17 cellular contexts compared by ENCODE assay signal in the genomic region with DNA sequence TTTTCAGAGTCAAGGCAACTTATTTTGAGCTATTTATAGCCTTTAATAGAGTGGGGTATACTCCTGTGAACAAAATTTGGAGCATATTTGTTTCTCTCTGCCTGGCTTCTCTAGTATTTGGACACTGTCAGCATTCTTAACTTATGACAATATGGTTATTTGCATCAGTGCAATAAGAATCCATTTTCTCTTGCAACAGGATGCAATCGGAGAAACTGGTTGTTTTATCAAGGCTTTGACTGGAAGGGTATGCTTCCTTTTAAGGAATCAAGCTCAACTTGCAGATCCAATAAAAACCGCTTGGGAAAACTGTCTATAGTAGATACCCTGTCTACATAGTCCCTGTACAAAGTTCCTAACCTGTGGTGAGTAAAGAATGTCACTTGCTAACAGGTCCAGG.
A peak's percentile ranks its signal among the peaks of the same experiment; 100 is the strongest.
DNase-seq lines count a peak whose midpoint lies in the region; TF ChIP-seq lines count a peak whose summit lies in the region.
"Had no signal": no experiment of that assay in that cellular context is flagged by ENCODE, and none has a peak within 500 bp of the region (broad histone marks: within the 10 kb centered on the region; RNA-seq: fewer than 3 reads in every experiment).

No MANE protein-coding gene starts in this region.

- H3K36me3 ChIP-seq in BJ (ENCODE audit: control insufficient read depth, insufficient read depth, low read length), result no peaks in the 10 kb centered on the region
- H3K36me3 ChIP-seq: uterus had no signal

- H2AFZ ChIP-seq in H9 (ENCODE audit: low read length), result no peak overlapping the region

- no peak overlapping the region for H2BK15ac ChIP-seq in H9 (ENCODE audit: low read depth, low read length)

- no peak overlapping the region for H3K14ac ChIP-seq in H9 (ENCODE audit: insufficient read depth, low read length)

- H3K9me3 Mint-ChIP-seq in H9, result peaks cover 14 to 26% of the 10 kb centered on the region in 2 experiments
- H3K9me3 Mint-ChIP-seq: memory B cell had no signal

- H3K27me3 ChIP-seq in BJ (ENCODE audit: control insufficient read depth, insufficient read depth, low read length) (no peaks in the 10 kb centered on the region), H9 (ENCODE audit: insufficient read depth, low read length) (no peaks in the 10 kb centered on the region)
- H3K27me3 ChIP-seq: uterus had no signal

- no peak overlapping the region for H4K91ac ChIP-seq in H9 (ENCODE audit: insufficient read length, low read depth, low read length)

- H3K4me3 ChIP-seq in BJ (ENCODE audit: low read depth, low read length), result no peak overlapping the region
- H3K4me3 ChIP-seq: uterus had no signal

- no peaks in the 10 kb centered on the region; the same call in 1 of the 2 replicates for H3K79me2 ChIP-seq in H9 (ENCODE audit: insufficient read depth, low read length)

- H4K20me1 ChIP-seq in H9 (ENCODE audit: control insufficient read depth, insufficient read depth, insufficient read length), result no peaks in the 10 kb centered on the region

- no CpG with 5 or more reads among the region's 2 CpGs for WGBS in H9 (ENCODE audit: extremely low coverage, insufficient read length, low lambda C conversion rate)

- no peak overlapping the region for H2BK5ac ChIP-seq in H9 (ENCODE audit: insufficient read length, low read length)

- no peaks in the 10 kb centered on the region for H3K79me1 ChIP-seq in H9 (ENCODE audit: insufficient read depth, low read depth, low read length, poor library complexity, severe bottlenecking)

- no peak overlapping the region for H3K4me3 Mint-ChIP-seq in H9
- H3K4me3 Mint-ChIP-seq: memory B cell had no signal

- DNase-seq in BJ (ENCODE audit: low read depth) (peak; percentile 78), RPMI7951 (ENCODE audit: low read depth) (peak; percentile 19), dedifferentiated amniotic fluid mesenchymal stem cell (ENCODE audit: extremely low spot score) (peak; percentile 98), non-pigmented ciliary epithelial cell (ENCODE audit: low read depth) (peak; percentile 46), H9 (no peak), NCI-H345 (lab: John Stamatoyannopoulos, UW) (no peak), C1 segment of cervical spinal cord (lab: John Stamatoyannopoulos, UW) (no peak)
- DNase-seq in activated CD4-positive, alpha-beta T cell treated with anti-CD3 and anti-CD28 coated beads for 1 hour, result no peak
- DNase-seq: AML-193, kidney, NCI-H1048, NCI-H82, RPMI8226, T-helper 1 cell, uterus had no signal

- no peak overlapping the region for H3K27ac ChIP-seq in H9 (ENCODE audit: insufficient read length, low read depth, low read length)

- no peaks in the 10 kb centered on the region; the same call in none of the 2 replicates for H3K27me3 Mint-ChIP-seq in H9 (ENCODE audit: low read depth)
- H3K27me3 Mint-ChIP-seq: memory B cell had no signal

- no peak overlapping the region for H3K23ac ChIP-seq in H9 (ENCODE audit: insufficient read length, low read depth, low read length)

- no peak overlapping the region for H2BK20ac ChIP-seq in H9 (ENCODE audit: low read depth, low read length, poor library complexity, severe bottlenecking)

- TF ChIP-seq CTCF in BJ (IDR thresholded peaks at IDR 0.05; ENCODE audit: insufficient read depth, low read depth, low read length) (no peak), H9 (conservative IDR thresholded peaks at IDR 0.05) (no peak)

- H3K27ac Mint-ChIP-seq in H9, result no peak overlapping the region
- H3K27ac Mint-ChIP-seq: activated T-helper 2 cell treated with anti-CD3 and anti-CD28 coated beads, Interferon-gamma antibody, Interleukin-2, Interleukin-4, amounts not matched to agents 10 μg/mL and 5 μg/mL and 100 μg/mL, durations not matched to agents 14 hours and 24 hours and 36 hours; memory B cell had no signal

- no peak overlapping the region for H3K56ac ChIP-seq in H9 (ENCODE audit: insufficient read length, low read depth, low read length)

- H3K18ac ChIP-seq in H9 (ENCODE audit: insufficient read length, low read depth, low read length), result no peak overlapping the region

- CTCF ChIA-PET in BJ (lab: Yijun Ruan, JAX), result interaction anchor here (0.7 to 3.1 kb wide), 6 partner anchors 11 to 359 kb away, joined by 3 to 16 read pairs (median 4); no protein-coding TSS in a partner anchor

- H3K36me3 Mint-ChIP-seq in H9 (ENCODE audit: insufficient read depth in 1 of 3, low read depth in 3 of 3), result peaks cover 12 to 45% (median 31%) of the 10 kb centered on the region in 3 experiments

- no peak overlapping the region for H3K4ac ChIP-seq in H9 (ENCODE audit: low read depth, low read length)

- no peaks in the 10 kb centered on the region for H3K23me2 ChIP-seq in H9 (ENCODE audit: insufficient read length, low read depth, low read length, poor library complexity, severe bottlenecking)

- no peak overlapping the region for H2BK12ac ChIP-seq in H9 (ENCODE audit: insufficient read length, low read depth, low read length)

- H2AK5ac ChIP-seq in H9 (ENCODE audit: insufficient read length, low read length), result no peak overlapping the region

- H2BK120ac ChIP-seq in H9 (ENCODE audit: low read depth, low read length, poor library complexity, severe bottlenecking), result no peak overlapping the region

- H3K9ac ChIP-seq in H9 (ENCODE audit: extremely low read depth, insufficient read length, low read length), result no peak overlapping the region

- H3K4me2 ChIP-seq in H9 (ENCODE audit: insufficient read depth, insufficient read length, low read length), result no peak overlapping the region

- peaks cover 11% of the 10 kb centered on the region for H3K9me3 ChIP-seq in H9 (ENCODE audit: control insufficient read depth, low read depth, low read length)
- H3K9me3 ChIP-seq: uterus had no signal

- POLR2A ChIA-PET in BJ (lab: Charles Lee), result interaction anchor here (0.6 kb wide), 1 partner anchor 491 kb away, joined by 3 read pairs; no protein-coding TSS in a partner anchor

- H4K8ac ChIP-seq in H9 (replicated peaks; ENCODE audit: insufficient read length, low read depth, low read length), result no peak overlapping the region

- no peak overlapping the region for H3T11ph ChIP-seq in H9 (ENCODE audit: low read length)

- H4K5ac ChIP-seq in H9 (ENCODE audit: insufficient read length, low read depth, low read length), result no peak overlapping the region

- peaks cover 17 to 23% of the 10 kb centered on the region in 2 experiments for H3K4me1 Mint-ChIP-seq in H9
- H3K4me1 Mint-ChIP-seq: memory B cell had no signal

- peaks cover 5% of the 10 kb centered on the region; the same call in 1 of the 2 replicates for H3K4me1 ChIP-seq in H9 (ENCODE audit: insufficient read depth, low read length)
- H3K4me1 ChIP-seq: uterus had no signal

Comparison
In these comparisons a context has a peak if more than half of its experiments do, and no peak if none do; other contexts are left out.
1. DNase-seq: peak in BJ (single experiment), RPMI7951 (single experiment), dedifferentiated amniotic fluid mesenchymal stem cell (single experiment) and non-pigmented ciliary epithelial cell (single experiment); none in H9 (single experiment), activated CD4-positive, alpha-beta T cell treated with anti-CD3 and anti-CD28 coated beads for 1 hour (single experiment), NCI-H345 (single experiment) and C1 segment of cervical spinal cord (0 of 14).